In genomic region chr5:102781786-102782185, GRCh38 we compare ENCODE assay signal across 15 cellular contexts. TPM values are rescaled to one million over a fixed set of nuclear protein-coding genes. Genes with fewer than 3 reads are reported as not detected.
A peak's percentile ranks its signal among the peaks of the same experiment; 100 is the strongest.
DNase-seq lines count a peak whose midpoint lies in the region; ATAC-seq and TF ChIP-seq lines count a peak whose summit lies in the region.
"Had no signal": no experiment of that assay in that cellular context is flagged by ENCODE, and none has a peak within 500 bp of the region (broad histone marks: within the 10 kb centered on the region; RNA-seq: fewer than 3 reads in every experiment).

No MANE protein-coding gene starts in this region.

- H3K9ac ChIP-seq in BLaER1 treated with 17β-estradiol and CSF1 and Interleukin-3, amounts not matched to agents 10 nM and 100 nM = peak overlapping the region in 3 of 11 experiments; percentile 22 to 52 (median 24); a peak in 6 of 22 replicates
- no peak overlapping the region for H3K9ac ChIP-seq in HCT116 (ENCODE audit: low read length)
- H3K9ac ChIP-seq: GM23248 had no signal

- TF ChIP-seq RAD21 in HCT116 (IDR thresholded peaks at IDR 0.05; ENCODE audit: low read depth) = no peak

- peaks cover 32 to 43% (median 37%) of the 10 kb centered on the region in 3 donors for H3K4me1 Mint-ChIP-seq in CD8-positive, alpha-beta memory T cell

- TF ChIP-seq EP300 in suprapubic skin (IDR thresholded peaks at IDR 0.05) = no peak

- TF ChIP-seq POLR2A in HCT116 (IDR thresholded peaks at IDR 0.05; ENCODE audit: borderline replicate concordance, extremely low read depth, insufficient read depth, insufficient read length) (no peak), gastrocnemius medialis (IDR thresholded peaks at IDR 0.05) (no peak), suprapubic skin (IDR thresholded peaks at IDR 0.05) (no peak)

- no TSS peak for BruUV-seq in HCT116 (replicated peaks; lab: Mats Ljungman, UMichigan)

- in situ Hi-C loops in gastrocnemius medialis (cut with MboI; ENCODE audit: low sequenced_read_pairs in 4 of 4) = loop anchor here (5.0 to 25.0 kb wide), 3 partner anchors 181 to 193 kb away; no protein-coding TSS in a partner anchor

- H3K4me3 Mint-ChIP-seq in CD8-positive, alpha-beta memory T cell = no peak overlapping the region
- H3K4me3 Mint-ChIP-seq: CD4-positive, CD25-positive, alpha-beta regulatory T cell had no signal

- peaks cover 0 to 51% (median 25%) of the 10 kb centered on the region in 10 experiments; a peak in 11 of 20 replicates for H3K4me1 ChIP-seq in BLaER1 treated with 17β-estradiol and CSF1 and Interleukin-3, amounts not matched to agents 10 nM and 100 nM
- peaks cover 39 to 43% of the 10 kb centered on the region in 2 experiments for H3K4me1 ChIP-seq in HCT116 (ENCODE audit: control insufficient read depth in 1 of 2, insufficient read depth in 2 of 2, low read length in 2 of 2)
- peaks cover 51% of the 10 kb centered on the region for H3K4me1 ChIP-seq in left ventricle myocardium inferior
- H3K4me1 ChIP-seq in gastrocnemius medialis = peaks cover 51 to 59% of the 10 kb centered on the region in 2 donors
- H3K4me1 ChIP-seq in CD8-positive, alpha-beta memory T cell (ENCODE audit: insufficient read depth, low read length) = no peaks in the 10 kb centered on the region
- peaks cover 29% of the 10 kb centered on the region for H3K4me1 ChIP-seq in suprapubic skin
- H3K4me1 ChIP-seq: A549 had no signal

- DNase-seq in HCT116 (ENCODE audit: low read depth, low spot score) (no peak), left ventricle myocardium inferior (no peak), gastrocnemius medialis (no peak), suprapubic skin (ENCODE audit: low spot score in 2 of 2) (no peak)
- DNase-seq in stimulated activated CD4-positive, alpha-beta T cell treated with anti-CD3 and anti-CD28 coated beads, Interleukin-15, amount 100 ng/mL, for 24 hours = no peak
- no peak for DNase-seq in CD8-positive, alpha-beta memory T cell
- DNase-seq: Calu3; CD4-positive, CD25-positive, alpha-beta regulatory T cell; GM23248; KG1; NCI-H1092 treated with DMSO at 0.1 percent for 48 hours; NCI-H1694; NCI-H446 treated with DMSO at 0.1 percent for 48 hours had no signal

- H3K27ac Mint-ChIP-seq in CD8-positive, alpha-beta memory T cell = no peak overlapping the region
- H3K27ac Mint-ChIP-seq: CD4-positive, CD25-positive, alpha-beta regulatory T cell had no signal

- H3K27me3 ChIP-seq in BLaER1 treated with 17β-estradiol and CSF1 and Interleukin-3, amounts not matched to agents 10 nM and 100 nM = no peaks in the 10 kb centered on the region
- no peaks in the 10 kb centered on the region for H3K27me3 ChIP-seq in HCT116 (ENCODE audit: insufficient read depth, low read length)
- H3K27me3 ChIP-seq in left ventricle myocardium inferior (ENCODE audit: low read depth) = no peaks in the 10 kb centered on the region
- no peaks in the 10 kb centered on the region for H3K27me3 ChIP-seq in gastrocnemius medialis
- no peaks in the 10 kb centered on the region for H3K27me3 ChIP-seq in CD8-positive, alpha-beta memory T cell (ENCODE audit: insufficient read depth, low read length, poor library complexity, severe bottlenecking)
- H3K27me3 ChIP-seq in suprapubic skin = no peaks in the 10 kb centered on the region

- H3K79me2 ChIP-seq in HCT116 (ENCODE audit: insufficient read depth, low read length) = peaks cover 72% of the 10 kb centered on the region

- peaks cover 6 to 22% (median 13%) of the 10 kb centered on the region in 11 experiments; a peak in 13 of 22 replicates for H3K36me3 ChIP-seq in BLaER1 treated with 17β-estradiol and CSF1 and Interleukin-3, amounts not matched to agents 10 nM and 100 nM
- H3K36me3 ChIP-seq in HCT116 (ENCODE audit: control insufficient read depth in 1 of 2, insufficient read depth in 2 of 2, low read length in 2 of 2) (no peaks in the 10 kb centered on the region), left ventricle myocardium inferior (no peaks in the 10 kb centered on the region), gastrocnemius medialis (no peaks in the 10 kb centered on the region), suprapubic skin (no peaks in the 10 kb centered on the region)
- no peaks in the 10 kb centered on the region for H3K36me3 ChIP-seq in CD8-positive, alpha-beta memory T cell (ENCODE audit: insufficient read depth, low read length)

- H3K9me3 Mint-ChIP-seq in CD8-positive, alpha-beta memory T cell = no peaks in the 10 kb centered on the region

- H4K20me1 ChIP-seq in BLaER1 treated with 17β-estradiol and CSF1 and Interleukin-3, amounts not matched to agents 10 nM and 100 nM = peaks cover 0 to 38% (median 0%) of the 10 kb centered on the region in 11 experiments; a peak in 5 of 22 replicates
- H4K20me1 ChIP-seq in HCT116 (ENCODE audit: insufficient read depth) = no peaks in the 10 kb centered on the region

- RAD21 ChIA-PET in HCT116 (lab: Charles Lee; ENCODE audit: low non-redundant PET in 1 of 2, low total read pairs in 2 of 2, uncharacterized antibody in 2 of 2, unreplicated experiment in 2 of 2) = no interaction called here

- CTCF ChIA-PET in HCT116 (lab: Charles Lee) = interaction anchor here (1.4 to 1.6 kb wide), 3 partner anchors 9 to 249 kb away, joined by 3 to 8 read pairs (median 6); no protein-coding TSS in a partner anchor
- CTCF ChIA-PET in CD8-positive, alpha-beta memory T cell (lab: Charles Lee) = interaction anchor here (1.0 to 2.8 kb wide), 8 partner anchors 11 to 443 kb away, joined by 3 to 8 read pairs (median 4); no protein-coding TSS in a partner anchor

- no peak for ATAC-seq in HCT116
- peak; percentile 6 to 28 for ATAC-seq in gastrocnemius medialis
- ATAC-seq: A549 had no signal

- no peaks in the 10 kb centered on the region for H3K9me2 ChIP-seq in HCT116 (ENCODE audit: insufficient read depth)

- no peak overlapping the region for H2AFZ ChIP-seq in HCT116 (ENCODE audit: low read depth, low read length, poor library complexity, severe bottlenecking)
- H2AFZ ChIP-seq: GM23248 had no signal

- POLR2A ChIA-PET in HCT116 (lab: Charles Lee) = no interaction called here
- POLR2A ChIA-PET in CD8-positive, alpha-beta memory T cell (lab: Charles Lee) = no interaction called here

- H3K4me2 ChIP-seq in BLaER1 treated with 17β-estradiol and CSF1 and Interleukin-3, amounts not matched to agents 10 nM and 100 nM = peak overlapping the region in 6 of 11 experiments; percentile 22 to 58 (median 44); a peak in 9 of 22 replicates
- H3K4me2 ChIP-seq in HCT116 (ENCODE audit: low read length) = peak overlapping the region; percentile 19
- H3K4me2 ChIP-seq: A549 had no signal

- 86% methylated on average over 5 of the region's 5 CpGs for WGBS in suprapubic skin

- no peaks in the 10 kb centered on the region for H3K27me3 Mint-ChIP-seq in CD8-positive, alpha-beta memory T cell
- H3K27me3 Mint-ChIP-seq: CD4-positive, CD25-positive, alpha-beta regulatory T cell had no signal

- intact Hi-C loops in HCT116 (cut with micrococcal nuclease) = loop anchor here (2.0 to 5.0 kb wide), 2 partner anchors 76 to 189 kb away; no protein-coding TSS in a partner anchor
- intact Hi-C loops in left ventricle myocardium inferior (cut with micrococcal nuclease) = no loop called here
- intact Hi-C loops in gastrocnemius medialis (cut with DNase I; ENCODE audit: low total_unique reads) = loop anchor here (2.0 to 5.0 kb wide), 4 partner anchors 15 to 259 kb away; no protein-coding TSS in a partner anchor

- H3K36me3 Mint-ChIP-seq in CD8-positive, alpha-beta memory T cell = peaks cover 4 to 7% (median 5%) of the 10 kb centered on the region in 3 donors

- no peak for TF ChIP-seq CTCF in HCT116 (IDR thresholded peaks at IDR 0.05 in 2 of 3, conservative IDR thresholded peaks at IDR 0.05 in 1 of 3; ENCODE audit: borderline replicate concordance in 1 of 3, insufficient read depth in 1 of 3, low read depth in 2 of 3, low read length in 2 of 3)
- TF ChIP-seq CTCF in left ventricle myocardium inferior (IDR thresholded peaks at IDR 0.05; ENCODE audit: borderline replicate concordance) = no peak
- no peak for TF ChIP-seq CTCF in gastrocnemius medialis (IDR thresholded peaks at IDR 0.05 in 4 of 5, conservative IDR thresholded peaks at IDR 0.05 in 1 of 5)
- no peak for TF ChIP-seq CTCF in suprapubic skin (IDR thresholded peaks at IDR 0.05)

- H3K4me3 ChIP-seq in BLaER1 treated with 17β-estradiol and CSF1 and Interleukin-3, amounts not matched to agents 10 nM and 100 nM = no peak overlapping the region
- H3K4me3 ChIP-seq in HCT116 (replicated peaks in 1 of 2; ENCODE audit: low read depth in 1 of 2, low read length in 2 of 2) (no peak overlapping the region), left ventricle myocardium inferior (no peak overlapping the region), gastrocnemius medialis (peak overlapping the region in 2 of 4 donors; percentile 6 to 11), suprapubic skin (no peak overlapping the region)
- no peak overlapping the region for H3K4me3 ChIP-seq in CD8-positive, alpha-beta memory T cell (ENCODE audit: low read length)
- H3K4me3 ChIP-seq: A549, GM23248 had no signal

- peak overlapping the region in 7 of 11 experiments; percentile 28 to 75 (median 55); a peak in 14 of 22 replicates for H3K27ac ChIP-seq in BLaER1 treated with 17β-estradiol and CSF1 and Interleukin-3, amounts not matched to agents 10 nM and 100 nM
- peak overlapping the region; percentile 50 for H3K27ac ChIP-seq in HCT116 (ENCODE audit: low read depth, low read length)
- peak overlapping the region; percentile 63 for H3K27ac ChIP-seq in left ventricle myocardium inferior (replicated peaks)
- H3K27ac ChIP-seq in gastrocnemius medialis = peak overlapping the region; percentile 65 to 78 (median 76)
- H3K27ac ChIP-seq in CD8-positive, alpha-beta memory T cell (ENCODE audit: low read depth, low read length) = no peak overlapping the region
- no peak overlapping the region for H3K27ac ChIP-seq in suprapubic skin
- H3K27ac ChIP-seq: A549, GM23248 had no signal

- peaks cover 14 to 24% (median 18%) of the 10 kb centered on the region in 11 experiments; a peak in 19 of 22 replicates for H3K9me3 ChIP-seq in BLaER1 treated with 17β-estradiol and CSF1 and Interleukin-3, amounts not matched to agents 10 nM and 100 nM (replicated peaks in 1 of 11)
- H3K9me3 ChIP-seq in HCT116 (ENCODE audit: control insufficient read depth in 1 of 2, insufficient read depth in 1 of 2, low read depth in 1 of 2, low read length in 2 of 2) (no peaks in the 10 kb centered on the region), left ventricle myocardium inferior (replicated peaks) (no peaks in the 10 kb centered on the region), gastrocnemius medialis (no peaks in the 10 kb centered on the region), suprapubic skin (no peaks in the 10 kb centered on the region)
- no peaks in the 10 kb centered on the region for H3K9me3 ChIP-seq in CD8-positive, alpha-beta memory T cell (ENCODE audit: low read length)
- H3K9me3 ChIP-seq: A549 had no signal

RNA-seq across cellular contexts. Expression of gene PAM, which starts 26.7 kb away (rescaled TPM):
- total RNA-seq in HCT116 (2021; ENCODE audit: unreplicated experiment) = 257 TPM
- 115 and 142 TPM in 2 replicates for polyA plus RNA-seq in HCT116 (2012)
- 1,051 TPM for total RNA-seq in left ventricle myocardium inferior
- total RNA-seq in gastrocnemius medialis = 100 to 1,000 TPM; 102 to 210 (median 172) TPM
- 10 to 100 TPM; 59.8 to 65.0 TPM for total RNA-seq in CD8-positive, alpha-beta memory T cell
- polyA plus RNA-seq in CD8-positive, alpha-beta memory T cell = 58.7 TPM
- 10 to 100 TPM; 41.5 to 92.8 (median 48.2) TPM for total RNA-seq in suprapubic skin

Comparison
In these comparisons a context has a peak if more than half of its experiments do, and no peak if none do; other contexts are left out.
1. H3K27ac ChIP-seq: peak in BLaER1 treated with 17β-estradiol and CSF1 and Interleukin-3, amounts not matched to agents 10 nM and 100 nM (7 of 11), HCT116 (single experiment), left ventricle myocardium inferior (single experiment) and gastrocnemius medialis (4 of 4); none in CD8-positive, alpha-beta memory T cell (single experiment) and suprapubic skin (single experiment).